In the genomic region with DNA sequence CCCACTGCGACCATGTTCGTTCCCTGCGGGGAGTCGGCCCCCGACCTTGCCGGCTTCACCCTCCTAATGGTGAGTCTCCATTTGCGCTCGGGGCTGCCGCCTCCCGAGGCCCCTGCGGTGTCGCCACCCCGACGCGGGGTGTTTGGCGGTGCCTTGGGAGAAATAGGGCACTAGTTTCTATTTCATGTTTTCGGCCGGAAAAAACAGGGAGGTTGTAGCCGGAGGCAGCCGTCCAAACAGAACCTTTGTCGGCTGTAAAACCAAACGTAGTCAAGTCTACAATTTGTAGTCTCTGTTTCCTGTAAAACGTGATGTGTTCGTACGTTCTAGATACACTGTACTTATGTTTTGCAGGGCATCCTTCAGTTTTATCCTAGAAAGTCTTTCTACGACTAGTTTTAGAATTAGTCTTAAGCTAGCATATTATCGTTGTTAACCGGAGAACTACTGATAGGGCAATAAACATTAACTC, we compare ENCODE assay signal across 8 cellular contexts. TPM values are rescaled to one million over a fixed set of nuclear protein-coding genes. Genes with fewer than 3 reads are reported as not detected.
DNase-seq lines count a peak whose midpoint lies in the region; ATAC-seq and TF ChIP-seq lines count a peak whose summit lies in the region.

No MANE protein-coding gene starts in this region.

- H3K4me3 Mint-ChIP-seq in CD8-positive, alpha-beta T cell: peak overlapping the region; percentile 96
- peak overlapping the region; percentile 87 for H3K4me3 Mint-ChIP-seq in activated naive CD8-positive, alpha-beta T cell treated with anti-CD3 and anti-CD28 coated beads, Interleukin-2, amount 10 ng/mL, durations not matched to agents 7 days and 5 days

- no peak for TF ChIP-seq EP300 in tibial nerve (IDR thresholded peaks at IDR 0.05)

- peaks cover 30% of the 10 kb centered on the region for H3K4me1 ChIP-seq in CD8-positive, alpha-beta T cell (ENCODE audit: insufficient read depth, low read length)
- peaks cover 0 to 40% (median 20%) of the 10 kb centered on the region in 4 donors for H3K4me1 ChIP-seq in tibial nerve

- 0% methylated on average over 26 to 28 of the region's 28 CpGs for WGBS in tibial nerve, 2 donors

- no peak for TF ChIP-seq POLR2A in tibial nerve (IDR thresholded peaks at IDR 0.05)

- H3K27me3 ChIP-seq in CD8-positive, alpha-beta T cell (ENCODE audit: insufficient read depth, low read length): no peaks in the 10 kb centered on the region
- no peaks in the 10 kb centered on the region for H3K27me3 ChIP-seq in tibial nerve

- intact Hi-C loops in CD8-positive, alpha-beta T cell (cut with DNase I, micrococcal nuclease): loop anchor here (1.0 to 5.0 kb wide), 5 partner anchors 244 to 1024 kb away; a partner anchor contains a TSS

- peaks cover 52% of the 10 kb centered on the region for H3K4me1 Mint-ChIP-seq in CD8-positive, alpha-beta T cell (ENCODE audit: low read depth)
- H3K4me1 Mint-ChIP-seq in activated naive CD8-positive, alpha-beta T cell treated with anti-CD3 and anti-CD28 coated beads, Interleukin-2, amount 10 ng/mL, durations not matched to agents 7 days and 5 days: peaks cover 38% of the 10 kb centered on the region

- peak overlapping the region; percentile 100 for H3K27ac Mint-ChIP-seq in CD8-positive, alpha-beta T cell
- H3K27ac Mint-ChIP-seq in activated naive CD8-positive, alpha-beta T cell treated with anti-CD3 and anti-CD28 coated beads, Interleukin-2, amount 10 ng/mL, durations not matched to agents 7 days and 5 days: peak overlapping the region; percentile 95

- TF ChIP-seq CTCF in CD8-positive, alpha-beta T cell (IDR thresholded peaks at IDR 0.05): no peak
- TF ChIP-seq CTCF in HFF-Myc (IDR thresholded peaks at IDR 0.05; ENCODE audit: low read depth, low read length, missing control alignments) (no peak), tibial nerve (IDR thresholded peaks at IDR 0.05) (no peak)

- no peaks in the 10 kb centered on the region for H3K9me3 ChIP-seq in CD8-positive, alpha-beta T cell (ENCODE audit: low read length)
- H3K9me3 ChIP-seq in tibial nerve: no peaks in the 10 kb centered on the region

- H3K27ac ChIP-seq in CD8-positive, alpha-beta T cell (ENCODE audit: low read depth, low read length): peak overlapping the region; percentile 95
- H3K27ac ChIP-seq in tibial nerve: peak overlapping the region; percentile 89 to 99 (median 92)

- H3K4me3 ChIP-seq in CD8-positive, alpha-beta T cell (ENCODE audit: low read depth, low read length): peak overlapping the region; percentile 96
- H3K4me3 ChIP-seq in HFF-Myc (replicated peaks; ENCODE audit: low read depth, low read length) (peak overlapping the region; percentile 93), tibial nerve (peak overlapping the region; percentile 63 to 80 (median 70))

- H3K36me3 ChIP-seq in CD8-positive, alpha-beta T cell (ENCODE audit: insufficient read depth, low read length): peaks cover 9% of the 10 kb centered on the region
- peaks cover 0 to 21% (median 6%) of the 10 kb centered on the region in 3 donors for H3K36me3 ChIP-seq in tibial nerve

- no peak for DNase-seq in CD8-positive, alpha-beta T cell
- DNase-seq in HFF-Myc (ENCODE audit: extremely low read depth, low read depth) (no peak), left lobe of liver (ENCODE audit: low spot score) (no peak), tibial nerve (ENCODE audit: low spot score in 2 of 2) (no peak), NCI-H1417 treated with DMSO at 0.1 percent for 48 hours (lab: John Stamatoyannopoulos, UW) (no peak), cerebellum (ENCODE audit: low spot score) (no peak), cerebellar cortex (ENCODE audit: low spot score) (no peak)
- no peak for DNase-seq in activated naive CD8-positive, alpha-beta T cell treated with anti-CD3 and anti-CD28 coated beads, Interleukin-2, amount 10 ng/mL, durations not matched to agents 7 days and 5 days

- H3K36me3 Mint-ChIP-seq in CD8-positive, alpha-beta T cell: peaks cover 56% of the 10 kb centered on the region
- peaks cover 22% of the 10 kb centered on the region for H3K36me3 Mint-ChIP-seq in activated naive CD8-positive, alpha-beta T cell treated with anti-CD3 and anti-CD28 coated beads, Interleukin-2, amount 10 ng/mL, durations not matched to agents 7 days and 5 days

- POLR2A ChIA-PET in CD8-positive, alpha-beta T cell (lab: Charles Lee): interaction anchor here (0.7 to 2.4 kb wide), 9 partner anchors 11 to 1023 kb away, joined by 3 to 12 read pairs (median 3); a partner anchor contains a TSS
- POLR2A ChIA-PET in activated naive CD8-positive, alpha-beta T cell treated with anti-CD3 and anti-CD28 coated beads, Interleukin-2, amount 10 ng/mL, durations not matched to agents 7 days and 5 days (lab: Charles Lee): interaction anchor here (1.0 to 3.3 kb wide), 9 partner anchors 8 to 328 kb away, joined by 3 to 18 read pairs (median 3); a partner anchor contains a TSS

- CTCF ChIA-PET in CD8-positive, alpha-beta T cell (lab: Charles Lee): interaction anchor here (1.0 to 1.5 kb wide), 2 partner anchors 191 to 231 kb away, joined by 3 to 4 read pairs; no protein-coding TSS in a partner anchor

- no peaks in the 10 kb centered on the region for H3K27me3 Mint-ChIP-seq in CD8-positive, alpha-beta T cell (ENCODE audit: low read depth)
- no peaks in the 10 kb centered on the region for H3K27me3 Mint-ChIP-seq in activated naive CD8-positive, alpha-beta T cell treated with anti-CD3 and anti-CD28 coated beads, Interleukin-2, amount 10 ng/mL, durations not matched to agents 7 days and 5 days

- peak; percentile 45 for ATAC-seq in CD8-positive, alpha-beta T cell
- ATAC-seq in activated naive CD8-positive, alpha-beta T cell treated with anti-CD3 and anti-CD28 coated beads, Interleukin-2, amount 10 ng/mL, durations not matched to agents 7 days and 5 days (ENCODE audit: low read depth): peak; percentile 59
- ATAC-seq in left lobe of liver: peak; percentile 66

- H3K9me3 Mint-ChIP-seq in CD8-positive, alpha-beta T cell: no peaks in the 10 kb centered on the region
- no peaks in the 10 kb centered on the region for H3K9me3 Mint-ChIP-seq in activated naive CD8-positive, alpha-beta T cell treated with anti-CD3 and anti-CD28 coated beads, Interleukin-2, amount 10 ng/mL, durations not matched to agents 7 days and 5 days

RNA-seq across cellular contexts. Expression of a gene that starts 0.3 kb away (rescaled TPM):
- 10 to 100 TPM; 80.3 to 81.7 TPM for total RNA-seq in CD8-positive, alpha-beta T cell
- total RNA-seq in activated naive CD8-positive, alpha-beta T cell treated with anti-CD3 and anti-CD28 coated beads, Interleukin-2, amount 10 ng/mL, durations not matched to agents 7 days and 5 days: 10 to 100 TPM; 90.6 to 97.2 TPM
- total RNA-seq in left lobe of liver: 27.0 TPM
- total RNA-seq in tibial nerve: 100 to 1,000 TPM in 1 of 4 donors, 10 to 100 TPM in 3; 52.6 to 102 (median 75.3) TPM
- 46.3 TPM for total RNA-seq in cerebellum

RNA-seq across cellular contexts. Expression of a gene that starts 0.6 kb away (rescaled TPM):
- total RNA-seq in CD8-positive, alpha-beta T cell: 10 to 100 TPM; 10.9 to 11.0 TPM
- total RNA-seq in activated naive CD8-positive, alpha-beta T cell treated with anti-CD3 and anti-CD28 coated beads, Interleukin-2, amount 10 ng/mL, durations not matched to agents 7 days and 5 days: 10 to 100 TPM; 12.4 to 14.4 TPM
- total RNA-seq in left lobe of liver (6.5 TPM), tibial nerve (10 to 100 TPM in 2 of 4 donors, 1 to 10 TPM in 2; 3.1 to 13.6 (median 9.8) TPM), cerebellum (13.6 TPM)

RNA-seq across cellular contexts. Expression of a gene that starts 45.2 kb away (rescaled TPM):
- total RNA-seq in CD8-positive, alpha-beta T cell: under 1 TPM; 0.57 to 0.69 TPM
- total RNA-seq in activated naive CD8-positive, alpha-beta T cell treated with anti-CD3 and anti-CD28 coated beads, Interleukin-2, amount 10 ng/mL, durations not matched to agents 7 days and 5 days: 1 to 10 TPM; 1.7 to 3.6 TPM
- total RNA-seq in left lobe of liver: 21.6 TPM
- 10 to 100 TPM; 55.5 to 72.5 (median 60.4) TPM for total RNA-seq in tibial nerve
- 46.7 TPM for total RNA-seq in cerebellum
